In genomic region chr5:149228610-149229297, GRCh38 we compare ENCODE assay signal across 8 cellular contexts. TPM values are rescaled to one million over a fixed set of nuclear protein-coding genes. Genes with fewer than 3 reads are reported as not detected.
A peak's percentile ranks its signal among the peaks of the same experiment; 100 is the strongest.
DNase-seq lines count a peak whose midpoint lies in the region; ATAC-seq and TF ChIP-seq lines count a peak whose summit lies in the region.

No MANE protein-coding gene starts in this region.

- no peak overlapping the region for H3K4me3 Mint-ChIP-seq in nephron

- peaks cover 13% of the 10 kb centered on the region for H3K36me3 ChIP-seq in RWPE2 (ENCODE audit: low read depth)

- peak overlapping the region; percentile 64 for H3K27ac ChIP-seq in RWPE2 (ENCODE audit: poor library complexity, severe bottlenecking)

- DNase-seq in NCI-H748 (lab: John Stamatoyannopoulos, UW; ENCODE audit: unreplicated experiment) (peak; percentile 46), NCI-H748 treated with DMSO at 0.1 percent for 48 hours (lab: John Stamatoyannopoulos, UW) (no peak), RWPE2 (ENCODE audit: low spot score) (no peak), ecto neural progenitor cell (ENCODE audit: low spot score) (no peak), NCI-H2171 (lab: John Stamatoyannopoulos, UW) (no peak)

- TF ChIP-seq CTCF in RWPE2 (IDR thresholded peaks at IDR 0.05; ENCODE audit: poor library complexity, severe bottlenecking) (peak; percentile 98), nephron (IDR thresholded peaks at IDR 0.05; ENCODE audit: unreplicated experiment in 3 of 3) (peak; percentile 50 to 55 (median 51))

- H3K27me3 Mint-ChIP-seq in nephron (ENCODE audit: low read depth) = peaks cover 8% of the 10 kb centered on the region

- no peak overlapping the region for H3K4me3 ChIP-seq in RWPE2 (ENCODE audit: severe bottlenecking)

- peak overlapping the region; percentile 50 to 63 (median 58) for H3K27ac Mint-ChIP-seq in nephron

- no peaks in the 10 kb centered on the region for H3K27me3 ChIP-seq in RWPE2 (ENCODE audit: insufficient read depth, poor library complexity, severe bottlenecking)

- H3K9me3 ChIP-seq in RWPE2 (ENCODE audit: severe bottlenecking) = no peaks in the 10 kb centered on the region

- ATAC-seq in RWPE2 (ENCODE audit: low read depth) (peak; percentile 91), esophagus mucosa (peak; percentile 96), HG02981 (IDR thresholded peaks at IDR 0.05; ENCODE audit: unreplicated experiment) (no peak)

- H3K9me3 Mint-ChIP-seq in nephron = no peaks in the 10 kb centered on the region

- no peaks in the 10 kb centered on the region for H3K36me3 Mint-ChIP-seq in nephron (ENCODE audit: low read depth)

- H3K4me1 Mint-ChIP-seq in nephron = peaks cover 31% of the 10 kb centered on the region

- H3K4me1 ChIP-seq in RWPE2 (ENCODE audit: insufficient read depth, poor library complexity, severe bottlenecking) = peaks cover 25% of the 10 kb centered on the region

RNA-seq across cellular contexts. Expression of gene AFAP1L1, which starts 42.9 kb away (rescaled TPM):
- total RNA-seq in esophagus mucosa = 3.0 TPM
